24 cellular contexts compared by ENCODE assay signal in the genomic region with DNA sequence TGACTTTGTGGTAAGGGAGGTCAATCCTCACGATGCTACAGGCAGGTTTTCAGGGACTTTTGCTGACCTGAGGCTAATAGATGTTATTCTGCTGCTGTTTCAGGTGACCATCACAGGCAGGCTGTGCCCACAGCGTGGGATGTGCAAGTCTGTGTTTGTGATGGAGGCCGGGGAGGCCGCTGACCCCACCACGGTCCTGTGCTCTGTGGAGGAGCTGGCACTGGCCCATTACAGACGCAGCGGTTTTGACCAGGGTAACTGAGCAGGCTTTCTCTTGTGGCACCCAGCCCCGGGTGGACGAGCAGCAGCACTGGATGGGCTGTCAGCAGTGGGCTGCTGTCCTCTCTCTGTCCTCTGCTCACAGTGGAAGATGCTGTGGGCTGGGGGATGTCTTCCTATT.
"Had no signal": no experiment of that assay in that cellular context is flagged by ENCODE, and none has a peak within 500 bp of the region (broad histone marks: within the 10 kb centered on the region; RNA-seq: fewer than 3 reads in every experiment).

No MANE protein-coding gene starts in this region.

- H3K9me3 ChIP-seq: body of pancreas, breast epithelium, MG63 had no signal

- DNase-seq: activated CD4-positive, alpha-beta T cell treated with anti-CD3 and anti-CD28 coated beads for 36 hours; activated CD4-positive, alpha-beta T cell treated with anti-CD3 and anti-CD28 coated beads, Interleukin-2, amount 10 ng/mL, durations not matched to agents 7 days and 5 days; activated CD4-positive, alpha-beta T cell treated with anti-CD3 and anti-CD28 coated beads, Interleukin-2, amount 50 U/mL, for 48 hours; activated CD8-positive, alpha-beta T cell treated with anti-CD3 and anti-CD28 coated beads, Interleukin-2, amount 10 ng/mL, durations not matched to agents 7 days and 5 days; activated gamma-delta T cell; activated naive CD4-positive, alpha-beta T cell treated with Interleukin-2 at 50 U/mL for 16 hours; activated naive CD8-positive, alpha-beta T cell treated with anti-CD3 and anti-CD28 coated beads, Interleukin-2, amount 10 ng/mL, durations not matched to agents 7 days and 5 days; activated T-cell treated with anti-CD3 and anti-CD28 coated beads, Interleukin-2, amount 50 U/mL, for 24 hours; amygdala; body of pancreas; Kasumi-1; KG1; MG63; NCI-H1092; NCI-H1436 treated with DMSO at 0.1 percent for 48 hours; NCI-H1694 treated with DMSO at 0.1 percent for 48 hours; NCI-H2029; NCI-H345; NCI-H526; NCI-H748 treated with DMSO at 0.1 percent for 48 hours; NK-92 treated with Interleukin-12 subunit alpha and Interleukin-12 subunit beta, amount 100 ng/mL, for 24 hours; PC-9; Right ventricle myocardium superior had no signal

- ATAC-seq: activated CD4-positive, alpha-beta T cell treated with anti-CD3 and anti-CD28 coated beads for 36 hours; activated CD8-positive, alpha-beta T cell treated with anti-CD3 and anti-CD28 coated beads, Interleukin-2, amount 10 ng/mL, durations not matched to agents 7 days and 5 days; body of pancreas had no signal

- H3K27ac ChIP-seq: body of pancreas, breast epithelium, PC-9 had no signal

- H3K4me3 ChIP-seq: body of pancreas, breast epithelium, MG63, PC-9 had no signal

- H3K4me2 ChIP-seq: PC-9 had no signal

- H3K4me1 ChIP-seq: body of pancreas, breast epithelium had no signal

- H3K27me3 ChIP-seq: body of pancreas, breast epithelium, MG63 had no signal

- H3K36me3 ChIP-seq: breast epithelium had no signal
